In the genomic region with DNA sequence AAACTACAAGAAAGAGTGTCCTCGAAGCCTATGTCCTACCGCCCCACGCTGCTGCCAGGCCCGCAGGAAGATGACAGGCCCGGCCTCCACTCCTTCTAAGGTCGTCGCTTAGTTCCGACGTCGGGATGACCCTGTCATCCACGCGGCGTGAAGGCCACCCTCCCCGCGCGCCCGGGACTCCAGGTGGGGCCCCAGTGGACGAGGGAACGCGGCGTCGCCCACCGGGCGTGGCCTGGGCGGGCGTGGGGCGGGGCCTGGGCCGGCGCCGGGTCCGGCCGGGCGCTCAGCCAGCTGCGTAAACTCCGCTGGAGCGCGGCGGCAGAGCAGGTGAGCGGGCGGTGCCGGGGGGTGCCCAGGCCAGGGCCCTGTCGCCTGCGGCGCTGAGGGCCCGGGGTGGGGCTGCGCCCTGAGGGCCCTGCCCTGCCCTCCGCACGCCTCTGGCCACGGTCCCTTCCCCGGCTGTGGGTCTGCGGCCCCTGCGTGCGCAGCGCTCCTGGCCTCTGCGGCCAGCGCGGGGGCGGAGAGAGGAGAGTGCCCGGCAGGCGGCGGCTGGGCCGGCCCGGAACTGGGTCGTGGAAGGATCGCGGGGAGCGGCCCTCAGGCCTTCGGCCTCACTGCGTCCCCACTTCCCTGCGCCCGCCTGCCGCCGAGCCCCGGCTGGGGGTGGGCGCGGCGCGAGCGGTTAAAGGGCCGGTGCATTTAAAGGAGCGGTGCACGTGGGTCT, we compare ENCODE assay signal across 8 cellular contexts. TPM values are rescaled to one million over a fixed set of nuclear protein-coding genes. Genes with fewer than 3 reads are reported as not detected.
DNase-seq lines count a peak whose midpoint lies in the region; ATAC-seq and TF ChIP-seq lines count a peak whose summit lies in the region.

Gene PSEN2, plus strand, starts transcription at position 294 of the 724 bp plus-strand sequence. CDS start 11,292 bp downstream, outside the sequence.

- intact Hi-C loops in left ventricle myocardium inferior (cut with micrococcal nuclease), result no loop called here

- peaks cover 16% of the 10 kb centered on the region for H3K4me1 Mint-ChIP-seq in progenitor cell of endocrine pancreas (ENCODE audit: low read depth)

- H3K9ac ChIP-seq in ES-I3 (ENCODE audit: low read depth, low read length) (peak within 1 kb of the TSS; percentile 90), KMS-11 (peak within 1 kb of the TSS; percentile 67)

- H3K27ac ChIP-seq in KMS-11, result no peak within 1 kb of the TSS
- H3K27ac ChIP-seq in left ventricle myocardium inferior (replicated peaks), result peak within 1 kb of the TSS; percentile 88

- no peaks in the 10 kb centered on the region for H3K36me3 ChIP-seq in ES-I3 (ENCODE audit: insufficient read depth, low read length)
- no peaks in the 10 kb centered on the region for H3K36me3 ChIP-seq in KMS-11 (ENCODE audit: insufficient read depth)
- no peaks in the 10 kb centered on the region for H3K36me3 ChIP-seq in left ventricle myocardium inferior

- H3K4me3 ChIP-seq in KMS-11 (IDR thresholded peaks at IDR 0.05; ENCODE audit: insufficient read depth, low read depth, low read length) (peak within 1 kb of the TSS; percentile 54), left ventricle myocardium inferior (peak within 1 kb of the TSS; percentile 92)

- peak within 1 kb of the TSS; percentile 84 for H3K4me3 Mint-ChIP-seq in progenitor cell of endocrine pancreas (ENCODE audit: low read depth)

- H3K9me3 ChIP-seq in ES-I3 (ENCODE audit: control insufficient read depth, insufficient read depth, low read length) (no peaks in the 10 kb centered on the region), left ventricle myocardium inferior (replicated peaks) (no peaks in the 10 kb centered on the region)

- H3K27me3 Mint-ChIP-seq in progenitor cell of endocrine pancreas, result peaks cover 9% of the 10 kb centered on the region

- H3K4me2 ChIP-seq in KMS-11, result peak within 1 kb of the TSS; percentile 98

- DNase-seq in SKM-1 treated with dmso at 0.1 percent for 144 hours (lab: John Stamatoyannopoulos, UW; ENCODE audit: unreplicated experiment) (peak; percentile 64), amniotic epithelial cell (ENCODE audit: low read depth) (peak; percentile 43), left ventricle myocardium inferior (peak; percentile 76), progenitor cell of endocrine pancreas (ENCODE audit: low spot score, unreplicated experiment) (peak; percentile 59), GF-D8 (lab: John Stamatoyannopoulos, UW) (no peak)

- no peaks in the 10 kb centered on the region for H4K20me1 ChIP-seq in KMS-11 (ENCODE audit: insufficient read depth)

- peak within 1 kb of the TSS; percentile 97 for H2AFZ ChIP-seq in KMS-11 (ENCODE audit: low read depth)

- peak within 1 kb of the TSS; percentile 63 for H3K27ac Mint-ChIP-seq in progenitor cell of endocrine pancreas

- H3K36me3 Mint-ChIP-seq in progenitor cell of endocrine pancreas (ENCODE audit: insufficient read depth), result no peaks in the 10 kb centered on the region

- H3K79me2 ChIP-seq in KMS-11 (ENCODE audit: insufficient read depth, low read depth), result no peaks in the 10 kb centered on the region

- TF ChIP-seq CTCF in KMS-11 (conservative IDR thresholded peaks at IDR 0.05; ENCODE audit: low read depth, low read length) (no peak), left ventricle myocardium inferior (IDR thresholded peaks at IDR 0.05; ENCODE audit: borderline replicate concordance) (peak; percentile 58), progenitor cell of endocrine pancreas (IDR thresholded peaks at IDR 0.05; ENCODE audit: unreplicated experiment) (peak; percentile 37)

- peak; percentile 96 for ATAC-seq in GM21737 (IDR thresholded peaks at IDR 0.05; ENCODE audit: unreplicated experiment)

- H3K4me1 ChIP-seq in ES-I3 (ENCODE audit: insufficient read depth, low read length), result peaks cover 21% of the 10 kb centered on the region; the same call in 1 of the 2 replicates
- peaks cover 18% of the 10 kb centered on the region for H3K4me1 ChIP-seq in KMS-11 (ENCODE audit: low read depth, poor library complexity, severe bottlenecking)
- peaks cover 46% of the 10 kb centered on the region for H3K4me1 ChIP-seq in left ventricle myocardium inferior

- H3K9me3 Mint-ChIP-seq in progenitor cell of endocrine pancreas (ENCODE audit: low read depth), result peaks cover 7% of the 10 kb centered on the region

- H3K27me3 ChIP-seq in KMS-11 (ENCODE audit: insufficient read depth, low read depth) (no peaks in the 10 kb centered on the region), left ventricle myocardium inferior (ENCODE audit: low read depth) (no peaks in the 10 kb centered on the region)

RNA-seq across cellular contexts. Expression of gene PSEN2, which starts in this region (rescaled TPM):
- 16.6 TPM for total RNA-seq in left ventricle myocardium inferior
- 27.5 and 27.7 TPM in 2 replicates for total RNA-seq in progenitor cell of endocrine pancreas
